Comparison of ENCODE assay signal across 11 cellular contexts in the genomic region with DNA sequence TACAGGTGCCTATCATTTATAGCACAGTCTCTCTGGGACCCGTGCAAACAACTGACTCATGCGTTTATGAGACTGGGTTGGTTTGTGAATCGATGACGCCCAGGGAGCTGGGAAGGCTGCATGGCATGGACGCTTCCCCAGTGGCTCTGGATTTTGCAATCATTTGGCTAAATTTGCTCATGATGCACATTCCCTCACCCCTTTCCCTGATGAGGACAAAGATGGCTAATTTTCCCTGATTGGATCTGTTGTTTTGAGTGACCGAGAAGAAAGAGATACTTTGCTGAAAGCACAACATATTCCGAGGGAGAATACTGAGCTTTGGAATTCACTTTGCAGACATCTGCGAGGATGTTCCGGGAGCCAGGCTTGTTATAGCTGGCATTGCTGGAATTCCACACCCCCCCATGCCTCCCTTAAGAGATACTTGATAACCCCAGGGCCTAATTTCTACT. TPM values are rescaled to one million over a fixed set of nuclear protein-coding genes. Genes with fewer than 3 reads are reported as not detected.
DNase-seq lines count a peak whose midpoint lies in the region; ATAC-seq, FAIRE-seq and TF ChIP-seq lines count a peak whose summit lies in the region.
"Had no signal": no experiment of that assay in that cellular context is flagged by ENCODE, and none has a peak within 500 bp of the region (broad histone marks: within the 10 kb centered on the region; RNA-seq: fewer than 3 reads in every experiment).

No MANE protein-coding gene starts in this region.

- H3K27ac Mint-ChIP-seq in stimulated activated memory B cell treated with anti-CD40 and anti-IgM and Interleukin-4, amounts not matched to agents 10 μg/mL and 1 μg/mL and 100 μg/mL, for 72 hours: no peak overlapping the region
- no peak overlapping the region for H3K27ac Mint-ChIP-seq in Calu3 (ENCODE audit: unreplicated experiment)

- TF ChIP-seq POLR2A in breast epithelium (IDR thresholded peaks at IDR 0.05): no peak
- TF ChIP-seq POLR2A in thyroid gland (IDR thresholded peaks at IDR 0.05): no peak

- DNase-seq in HTR-8/SVneo (ENCODE audit: insufficient read length, low spot score) (peak; percentile 57), breast epithelium (ENCODE audit: low spot score in 2 of 2) (no peak), islet precursor cell (peak; percentile 92), thyroid gland (peak in 1 of 2 donors; percentile 28), SW480 (ENCODE audit: low spot score) (no peak), Calu3 (no peak)
- no peak for DNase-seq in activated T-cell treated with anti-CD3 and anti-CD28 coated beads, Interleukin-2, amount 50 U/mL, for 48 hours
- DNase-seq: NCI-H2171; stimulated activated CD4-positive, alpha-beta T cell treated with anti-CD3 and anti-CD28 coated beads, Interleukin-4, amount 100 ng/mL, for 24 hours; T-helper 2 cell had no signal

- H3K27me3 ChIP-seq in breast epithelium: no peaks in the 10 kb centered on the region
- no peaks in the 10 kb centered on the region for H3K27me3 ChIP-seq in thyroid gland

- H3K4me3 Mint-ChIP-seq in stimulated activated memory B cell treated with anti-CD40 and anti-IgM and Interleukin-4, amounts not matched to agents 10 μg/mL and 1 μg/mL and 100 μg/mL, for 72 hours: no peak overlapping the region
- no peak overlapping the region for H3K4me3 Mint-ChIP-seq in Calu3 (ENCODE audit: low read depth, unreplicated experiment)

- no peak for ATAC-seq in stimulated activated memory B cell treated with anti-CD40 and anti-IgM and Interleukin-4, amounts not matched to agents 10 μg/mL and 1 μg/mL and 100 μg/mL, for 72 hours

- H3K9me3 ChIP-seq in breast epithelium (no peaks in the 10 kb centered on the region), thyroid gland (no peaks in the 10 kb centered on the region)

- 43 to 65% methylated on average over 9 of the region's 9 CpGs for WGBS in thyroid gland, 2 donors

- peak; percentile 20 for FAIRE-seq in HTR-8/SVneo (lab: Jason Lieb, UNC)

- H3K36me3 ChIP-seq in breast epithelium (no peaks in the 10 kb centered on the region), thyroid gland (no peaks in the 10 kb centered on the region)

- TF ChIP-seq CTCF in breast epithelium (IDR thresholded peaks at IDR 0.05) (no peak), thyroid gland (IDR thresholded peaks at IDR 0.05) (no peak), Calu3 (IDR thresholded peaks at IDR 0.05; ENCODE audit: unreplicated experiment) (no peak)

- intact Hi-C loops in breast epithelium (cut with DNase I; ENCODE audit: low total_unique reads) (loop anchor here (2.0 kb wide), 1 partner anchor 109 kb away; no protein-coding TSS in a partner anchor), thyroid gland (cut with DNase I) (no loop called here), Calu3 (cut with micrococcal nuclease; ENCODE audit: unreplicated experiment) (no loop called here)

- peak overlapping the region; percentile 1 to 43 for H3K27ac ChIP-seq in breast epithelium
- peak overlapping the region in 2 of 3 donors; percentile 27 to 74 for H3K27ac ChIP-seq in thyroid gland

- H3K4me1 ChIP-seq in breast epithelium: no peaks in the 10 kb centered on the region
- peaks cover 20 to 26% of the 10 kb centered on the region in 2 donors for H3K4me1 ChIP-seq in thyroid gland

- no peaks in the 10 kb centered on the region for H3K4me1 Mint-ChIP-seq in stimulated activated memory B cell treated with anti-CD40 and anti-IgM and Interleukin-4, amounts not matched to agents 10 μg/mL and 1 μg/mL and 100 μg/mL, for 72 hours
- peaks cover 6% of the 10 kb centered on the region for H3K4me1 Mint-ChIP-seq in Calu3 (ENCODE audit: low read depth, unreplicated experiment)

- no TSS peak for BruUV-seq in Calu3 (replicated peaks; lab: Mats Ljungman, UMichigan)

- no peaks in the 10 kb centered on the region for H3K36me3 Mint-ChIP-seq in stimulated activated memory B cell treated with anti-CD40 and anti-IgM and Interleukin-4, amounts not matched to agents 10 μg/mL and 1 μg/mL and 100 μg/mL, for 72 hours
- no peaks in the 10 kb centered on the region for H3K36me3 Mint-ChIP-seq in Calu3 (ENCODE audit: insufficient read depth, unreplicated experiment)

- no peaks in the 10 kb centered on the region for H3K27me3 Mint-ChIP-seq in stimulated activated memory B cell treated with anti-CD40 and anti-IgM and Interleukin-4, amounts not matched to agents 10 μg/mL and 1 μg/mL and 100 μg/mL, for 72 hours
- H3K27me3 Mint-ChIP-seq in Calu3 (ENCODE audit: unreplicated experiment): peaks cover 13% of the 10 kb centered on the region

- H3K4me3 ChIP-seq in breast epithelium: no peak overlapping the region
- no peak overlapping the region for H3K4me3 ChIP-seq in thyroid gland (replicated peaks in 1 of 3)

- no peaks in the 10 kb centered on the region for H3K9me3 Mint-ChIP-seq in stimulated activated memory B cell treated with anti-CD40 and anti-IgM and Interleukin-4, amounts not matched to agents 10 μg/mL and 1 μg/mL and 100 μg/mL, for 72 hours
- H3K9me3 Mint-ChIP-seq in Calu3 (ENCODE audit: low read depth, unreplicated experiment): peaks cover 3% of the 10 kb centered on the region

- CTCF ChIA-PET in Calu3 (lab: Charles Lee): interaction anchor here (0.5 kb wide), 1 partner anchor 64 kb away, joined by 5 read pairs; no protein-coding TSS in a partner anchor

RNA-seq across cellular contexts. Expression of a gene that starts 51.1 kb away (rescaled TPM):
- total RNA-seq in breast epithelium: 10 to 100 TPM in 2 of 3 donors, 1 to 10 TPM in 1; 5.4 to 24.9 (median 18.4) TPM
- total RNA-seq in thyroid gland: 10 to 100 TPM; 40.7 to 74.4 (median 56.0) TPM
- total RNA-seq in Calu3 (2022): 1.8 and 3.3 TPM in 2 replicates

Comparison
In these comparisons a context has a peak if more than half of its experiments do, and no peak if none do; other contexts are left out.
1. DNase-seq: peak in HTR-8/SVneo (single experiment) and islet precursor cell (single experiment); none in breast epithelium (0 of 2), SW480 (single experiment), Calu3 (single experiment) and activated T-cell treated with anti-CD3 and anti-CD28 coated beads, Interleukin-2, amount 50 U/mL, for 48 hours (0 of 2).